In the genomic region with DNA sequence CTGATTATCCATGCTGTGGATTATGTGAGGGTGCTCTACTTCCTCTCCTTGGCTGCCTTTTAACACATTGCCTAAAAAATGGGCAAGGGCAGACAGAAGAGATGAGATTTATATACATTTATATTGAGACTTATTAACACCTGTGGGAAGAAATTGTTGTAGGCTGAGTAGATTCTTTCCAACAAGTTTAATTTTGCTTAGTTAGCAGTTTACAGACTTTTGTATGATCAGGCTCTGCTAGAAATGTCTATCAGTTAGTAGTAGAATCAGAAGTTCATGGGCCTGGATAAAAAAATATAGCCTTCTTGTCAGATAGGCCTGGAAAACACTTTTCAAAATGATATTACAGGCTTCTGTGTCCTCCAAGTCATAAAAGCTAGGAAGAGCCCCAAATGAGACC, we compare ENCODE assay signal across 8 cellular contexts.
"Had no signal": no experiment of that assay in that cellular context is flagged by ENCODE, and none has a peak within 500 bp of the region (broad histone marks: within the 10 kb centered on the region; RNA-seq: fewer than 3 reads in every experiment).

No MANE protein-coding gene starts in this region.

- H2AFZ ChIP-seq: GM23248 had no signal

- FAIRE-seq: H54, HTR-8/SVneo had no signal

- H3K9ac ChIP-seq: GM23248, KMS-11 had no signal

- H3K4me3 ChIP-seq: GM23248 had no signal

- H3K27ac ChIP-seq: GM23248, KMS-11 had no signal

- DNase-seq: GM23248, GOT3, H9, HCEC 1CT, KBM-7 had no signal

- H3K4me2 ChIP-seq: KMS-11 had no signal
